ENCODE assay signal across 24 cellular contexts in genomic region chr11:133386852-133387251, GRCh38.
"Had no signal": no experiment of that assay in that cellular context is flagged by ENCODE, and none has a peak within 500 bp of the region (broad histone marks: within the 10 kb centered on the region; RNA-seq: fewer than 3 reads in every experiment).

No MANE protein-coding gene starts in this region.

- H3K27me3 Mint-ChIP-seq: dendritic cell treated with granulocyte-macrophage colony-stimulating factor and Interleukin-4, amounts not matched to agents 40 ng/mL and 50 ng/mL, for 4 days; effector memory CD8-positive, alpha-beta T cell; stimulated activated memory B cell treated with anti-CD40 and anti-IgM and Interleukin-4, amounts not matched to agents 10 μg/mL and 1 μg/mL and 100 μg/mL, for 72 hours; stimulated activated naive CD8-positive, alpha-beta T cell treated with anti-CD3 and anti-CD28 coated beads, Interleukin-15, Interleukin-2, amounts not matched to agents 100 ng/mL and 50 ng/mL, for 24 hours had no signal

- H3K4me3 Mint-ChIP-seq: dendritic cell treated with granulocyte-macrophage colony-stimulating factor and Interleukin-4, amounts not matched to agents 40 ng/mL and 50 ng/mL, for 4 days; effector memory CD8-positive, alpha-beta T cell; memory B cell; mesothelial cell of epicardium; natural killer cell; neural progenitor cell; stimulated activated memory B cell treated with anti-CD40 and anti-IgM and Interleukin-4, amounts not matched to agents 10 μg/mL and 1 μg/mL and 100 μg/mL, for 72 hours; stimulated activated naive CD8-positive, alpha-beta T cell treated with anti-CD3 and anti-CD28 coated beads, Interleukin-15, Interleukin-2, amounts not matched to agents 100 ng/mL and 50 ng/mL, for 24 hours had no signal

- H3K36me3 ChIP-seq: esophagus squamous epithelium, lower lobe of right lung, neural progenitor cell, pancreas, right lobe of liver, tibial artery, upper lobe of left lung, vagina had no signal

- ATAC-seq: effector memory CD8-positive, alpha-beta T cell; left lobe of liver; lower lobe of right lung; natural killer cell; pancreas; right lobe of liver; stimulated activated memory B cell treated with anti-CD40 and anti-IgM and Interleukin-4, amounts not matched to agents 10 μg/mL and 1 μg/mL and 100 μg/mL, for 72 hours had no signal

- H3K9ac ChIP-seq: neural progenitor cell had no signal

- H3K4me1 Mint-ChIP-seq: memory B cell; natural killer cell; stimulated activated memory B cell treated with anti-CD40 and anti-IgM and Interleukin-4, amounts not matched to agents 10 μg/mL and 1 μg/mL and 100 μg/mL, for 72 hours had no signal

- H3K27me3 ChIP-seq: neural progenitor cell, right lobe of liver, tibial artery, upper lobe of left lung, vagina had no signal

- H3K27ac ChIP-seq: epithelial cell of prostate, esophagus squamous epithelium, lower lobe of right lung, neural progenitor cell, pancreas, right lobe of liver, tibial artery, upper lobe of left lung, vagina had no signal

- H3K4me1 ChIP-seq: lower lobe of right lung, pancreas, right lobe of liver, tibial artery had no signal

- H3K27ac Mint-ChIP-seq: dendritic cell treated with granulocyte-macrophage colony-stimulating factor and Interleukin-4, amounts not matched to agents 40 ng/mL and 50 ng/mL, for 4 days; effector memory CD8-positive, alpha-beta T cell; memory B cell; mesothelial cell of epicardium; natural killer cell; neural progenitor cell; progenitor cell of endocrine pancreas; stimulated activated memory B cell treated with anti-CD40 and anti-IgM and Interleukin-4, amounts not matched to agents 10 μg/mL and 1 μg/mL and 100 μg/mL, for 72 hours; stimulated activated naive CD8-positive, alpha-beta T cell treated with anti-CD3 and anti-CD28 coated beads, Interleukin-15, Interleukin-2, amounts not matched to agents 100 ng/mL and 50 ng/mL, for 24 hours had no signal

- H3K4me3 ChIP-seq: esophagus squamous epithelium, lower lobe of right lung, neural progenitor cell, pancreas, right lobe of liver, tibial artery, upper lobe of left lung, vagina had no signal

- FAIRE-seq: pancreas had no signal

- H3K9me3 Mint-ChIP-seq: dendritic cell treated with granulocyte-macrophage colony-stimulating factor and Interleukin-4, amounts not matched to agents 40 ng/mL and 50 ng/mL, for 4 days; mesothelial cell of epicardium; neural progenitor cell; stimulated activated naive CD8-positive, alpha-beta T cell treated with anti-CD3 and anti-CD28 coated beads, Interleukin-15, Interleukin-2, amounts not matched to agents 100 ng/mL and 50 ng/mL, for 24 hours had no signal

- H3K9me3 ChIP-seq: esophagus squamous epithelium, lower lobe of right lung, pancreas, right lobe of liver, tibial artery, upper lobe of left lung, vagina had no signal

- DNase-seq: effector memory CD8-positive, alpha-beta T cell; esophagus squamous epithelium; foreskin fibroblast; head of caudate nucleus; hypothalamus; islet precursor cell; lower lobe of right lung; natural killer cell; occipital lobe; pancreas; right lobe of liver; stimulated activated CD4-positive, alpha-beta T cell treated with anti-CD3 and anti-CD28 coated beads, Interleukin-4, amount 100 ng/mL, for 24 hours; tibial artery; upper lobe of left lung had no signal

- H3K36me3 Mint-ChIP-seq: memory B cell; mesothelial cell of epicardium; natural killer cell; neural progenitor cell; stimulated activated memory B cell treated with anti-CD40 and anti-IgM and Interleukin-4, amounts not matched to agents 10 μg/mL and 1 μg/mL and 100 μg/mL, for 72 hours had no signal
